ENCODE assay signal across 22 cellular contexts in genomic region chr9:127015926-127016512, GRCh38.
A peak's percentile ranks its signal among the peaks of the same experiment; 100 is the strongest.
DNase-seq lines count a peak whose midpoint lies in the region; ATAC-seq and TF ChIP-seq lines count a peak whose summit lies in the region.
"Had no signal": no experiment of that assay in that cellular context is flagged by ENCODE, and none has a peak within 500 bp of the region (broad histone marks: within the 10 kb centered on the region; RNA-seq: fewer than 3 reads in every experiment).

No MANE protein-coding gene starts in this region.

- no peak overlapping the region for H3K4me3 Mint-ChIP-seq in endodermal cell
- H3K4me3 Mint-ChIP-seq: CD8-positive, alpha-beta memory T cell; T-helper 17 cell had no signal

- H3K4me1 Mint-ChIP-seq in endodermal cell: no peaks in the 10 kb centered on the region

- H3K9me3 Mint-ChIP-seq in endodermal cell: no peaks in the 10 kb centered on the region
- H3K9me3 Mint-ChIP-seq: CD8-positive, alpha-beta memory T cell had no signal

- no peak overlapping the region for H3K27ac ChIP-seq in endodermal cell (ENCODE audit: low read depth, low read length)
- H3K27ac ChIP-seq: PC-9 had no signal

- 88% methylated on average over 4 of the region's 4 CpGs; no CpG with 5 or more reads in 1 of the 2 experiments for WGBS in endodermal cell (ENCODE audit: insufficient coverage in 1 of 2, insufficient read length in 1 of 2), 2 experiments

- H3K27me3 ChIP-seq in endodermal cell (ENCODE audit: control insufficient read depth, insufficient read depth, low read length, poor library complexity, severe bottlenecking): no peaks in the 10 kb centered on the region
- H3K27me3 ChIP-seq: MG63 had no signal

- ATAC-seq in HG03280 (IDR thresholded peaks at IDR 0.05; ENCODE audit: unreplicated experiment): no peak
- ATAC-seq: T-helper 17 cell had no signal

- no peaks in the 10 kb centered on the region for H3K36me3 ChIP-seq in endodermal cell (ENCODE audit: control insufficient read depth, insufficient read depth, low read length)
- H3K36me3 ChIP-seq: MG63 had no signal

- H3K9me3 ChIP-seq in endodermal cell (ENCODE audit: control insufficient read depth, low read length): no peaks in the 10 kb centered on the region
- H3K9me3 ChIP-seq: MG63 had no signal

- H3K36me3 Mint-ChIP-seq in endodermal cell (ENCODE audit: low read depth): no peaks in the 10 kb centered on the region

- H3K27me3 Mint-ChIP-seq in endodermal cell (ENCODE audit: insufficient read depth): no peaks in the 10 kb centered on the region
- H3K27me3 Mint-ChIP-seq: T-helper 17 cell had no signal

- no peak overlapping the region for H3K9ac ChIP-seq in endodermal cell (ENCODE audit: extremely low read depth, low read length, poor library complexity, severe bottlenecking)

- peak; percentile 83 for DNase-seq in DMS 273 (lab: John Stamatoyannopoulos, UW; ENCODE audit: unreplicated experiment)
- DNase-seq in NCI-H1694 (lab: John Stamatoyannopoulos, UW): peak; percentile 49
- DNase-seq in NCI-H82 (lab: John Stamatoyannopoulos, UW): peak; percentile 79
- peak; percentile 20 for DNase-seq in islet precursor cell
- no peak for DNase-seq in endodermal cell
- no peak for DNase-seq in DMS79 (lab: John Stamatoyannopoulos, UW)
- no peak for DNase-seq in GM10266 (ENCODE audit: extremely low spot score)
- DNase-seq: AML-193; Calu3; CD8-positive, alpha-beta memory T cell; MG63; NCI-H1048; NCI-H1436; NCI-H2029; NCI-H345; NCI-H526 treated with DMSO at 0.1 percent for 48 hours; PC-9; RPMI8226; SHP77; SW 1271; T-helper 17 cell had no signal

- H3K4me1 ChIP-seq in endodermal cell (ENCODE audit: control insufficient read depth, insufficient read depth, low read length): no peaks in the 10 kb centered on the region

- H3K27ac Mint-ChIP-seq in endodermal cell: no peak overlapping the region
- H3K27ac Mint-ChIP-seq: T-helper 17 cell had no signal

- TF ChIP-seq CTCF in endodermal cell (conservative IDR thresholded peaks at IDR 0.05) (no peak), GM10266 (IDR thresholded peaks at IDR 0.05; ENCODE audit: control insufficient read depth, insufficient read depth, low read depth, missing control alignments) (no peak)

- no peak overlapping the region for H3K4me3 ChIP-seq in endodermal cell (ENCODE audit: low read length)
- H3K4me3 ChIP-seq: MG63, PC-9 had no signal

Comparison
In these comparisons a context has a peak if more than half of its experiments do, and no peak if none do; other contexts are left out.
1. DNase-seq: peak in DMS 273 (single experiment), NCI-H1694 (single experiment), NCI-H82 (single experiment) and islet precursor cell (single experiment); none in endodermal cell (single experiment), DMS79 (single experiment) and GM10266 (single experiment).